In genomic region chr19:34429553-34429952, GRCh38 we compare ENCODE assay signal across 9 cellular contexts. TPM values are rescaled to one million over a fixed set of nuclear protein-coding genes. Genes with fewer than 3 reads are reported as not detected.
DNase-seq lines count a peak whose midpoint lies in the region; ATAC-seq, FAIRE-seq and TF ChIP-seq lines count a peak whose summit lies in the region.
"Had no signal": no experiment of that assay in that cellular context is flagged by ENCODE, and none has a peak within 500 bp of the region (broad histone marks: within the 10 kb centered on the region; RNA-seq: fewer than 3 reads in every experiment).

No MANE protein-coding gene starts in this region.

- in situ Hi-C loops in GM12878 (cut with MboI): no loop called here

- no peak for ATAC-seq in GM12878
- no peak for ATAC-seq in memory B cell (ENCODE audit: low read depth)
- no peak for ATAC-seq in HG02623 (IDR thresholded peaks at IDR 0.05; ENCODE audit: unreplicated experiment)

- H2AFZ ChIP-seq in GM12878 (ENCODE audit: control insufficient read depth, low read depth, low read length): no peak overlapping the region

- SMC1A ChIA-PET in GM12878 (lab: Charles Lee; ENCODE audit: uncharacterized antibody, unreplicated experiment): interaction anchor here (0.7 to 1.2 kb wide), 4 partner anchors 18 to 93 kb away, joined by 3 to 6 read pairs (median 4); no protein-coding TSS in a partner anchor

- FAIRE-seq in GM12878 (lab: Jason Lieb, UNC): no peak

- TF ChIP-seq POLR2A in GM12878 (IDR thresholded peaks at IDR 0.05; ENCODE audit: low read depth, low read length): no peak

- 33% methylated on average over 9 of the region's 9 CpGs for WGBS in GM12878 (ENCODE audit: insufficient coverage, insufficient replicate concordance, low lambda C conversion rate, missing lambda C conversion rate)
- WGBS in urinary bladder: 72% methylated on average over 9 of the region's 9 CpGs

- TF ChIP-seq EP300 in GM12878 (IDR thresholded peaks at IDR 0.05; ENCODE audit: borderline replicate concordance in 1 of 2, control insufficient read depth in 1 of 2, low read depth in 2 of 2, low read length in 2 of 2): no peak

- H3K36me3 ChIP-seq in GM12878 (ENCODE audit: control insufficient read depth in 2 of 2, insufficient read depth in 2 of 2, low read length in 1 of 2) (peaks cover 2 to 3% of the 10 kb centered on the region in 2 experiments; a peak in 2 of 4 replicates), urinary bladder (ENCODE audit: insufficient read depth) (no peaks in the 10 kb centered on the region)

- no peak overlapping the region for H3K27ac Mint-ChIP-seq in activated naive CD4-positive, alpha-beta T cell treated with anti-CD3 and anti-CD28 coated beads, Interleukin-2, amount 50 U/mL, for 24 hours
- H3K27ac Mint-ChIP-seq in memory B cell: peak overlapping the region; percentile 86
- peak overlapping the region in 1 of 7 donors; percentile 50 for H3K27ac Mint-ChIP-seq in CD14-positive monocyte

- TF ChIP-seq RAD21 in GM12878 (IDR thresholded peaks at IDR 0.05; ENCODE audit: insufficient read depth, low read depth, low read length): no peak

- H3K9me3 Mint-ChIP-seq in activated naive CD4-positive, alpha-beta T cell treated with anti-CD3 and anti-CD28 coated beads, Interleukin-2, amount 50 U/mL, for 24 hours: no peaks in the 10 kb centered on the region
- H3K9me3 Mint-ChIP-seq in memory B cell (no peaks in the 10 kb centered on the region), CD14-positive monocyte (no peaks in the 10 kb centered on the region)

- no TSS peak for BruUV-seq in GM12878 (replicated peaks; lab: Mats Ljungman, UMichigan)

- no peaks in the 10 kb centered on the region; the same call in 1 of the 2 replicates for H4K20me1 ChIP-seq in GM12878 (ENCODE audit: control insufficient read depth, insufficient read depth)

- TF ChIP-seq CTCF in GM12878 (IDR thresholded peaks at IDR 0.05 in 2 of 3, conservative IDR thresholded peaks at IDR 0.05 in 1 of 3; ENCODE audit: control insufficient read depth in 2 of 3, extremely low read depth in 1 of 3, insufficient read depth in 1 of 3, low read depth in 3 of 3, low read length in 3 of 3) (no peak), CD14-positive monocyte (IDR thresholded peaks at IDR 0.05) (no peak)

- no peaks in the 10 kb centered on the region for H3K4me1 ChIP-seq in GM12878 (ENCODE audit: control insufficient read depth, insufficient read depth, low read length)
- H3K4me1 ChIP-seq in urinary bladder (ENCODE audit: insufficient read depth): peaks cover 2% of the 10 kb centered on the region

- H3K36me3 Mint-ChIP-seq in activated naive CD4-positive, alpha-beta T cell treated with anti-CD3 and anti-CD28 coated beads, Interleukin-2, amount 50 U/mL, for 24 hours: peaks cover 13% of the 10 kb centered on the region
- peaks cover 4% of the 10 kb centered on the region for H3K36me3 Mint-ChIP-seq in memory B cell
- peaks cover 22 to 26% of the 10 kb centered on the region in 2 donors for H3K36me3 Mint-ChIP-seq in CD14-positive monocyte

- H3K27me3 ChIP-seq in GM12878 (replicated peaks in 1 of 2; ENCODE audit: control insufficient read depth in 2 of 2, insufficient read depth in 2 of 2, low read length in 1 of 2): no peaks in the 10 kb centered on the region

- CTCF ChIA-PET in GM12878 (lab: Yijun Ruan, JAX): interaction anchor here (1.2 to 1.7 kb wide), 11 partner anchors 12 to 85 kb away, joined by 3 to 13 read pairs (median 6); no protein-coding TSS in a partner anchor

- H3K79me2 ChIP-seq in GM12878 (ENCODE audit: control insufficient read depth, insufficient read depth, low read length): peaks cover 55% of the 10 kb centered on the region

- peak overlapping the region; percentile 88 for H3K9ac ChIP-seq in GM12878 (ENCODE audit: control insufficient read depth, insufficient read depth, low read length)

- H3K4me2 ChIP-seq in GM12878 (ENCODE audit: control insufficient read depth, insufficient read depth): peak overlapping the region; percentile 36

- H3K4me1 Mint-ChIP-seq in activated naive CD4-positive, alpha-beta T cell treated with anti-CD3 and anti-CD28 coated beads, Interleukin-2, amount 50 U/mL, for 24 hours: peaks cover 44% of the 10 kb centered on the region
- H3K4me1 Mint-ChIP-seq in memory B cell (peaks cover 18% of the 10 kb centered on the region), CD14-positive monocyte (peaks cover 24% of the 10 kb centered on the region)

- peak overlapping the region; percentile 85; the same call in 1 of the 2 replicates for H3K27ac ChIP-seq in GM12878 (ENCODE audit: control insufficient read depth, insufficient read depth)
- H3K27ac ChIP-seq in urinary bladder (ENCODE audit: low read depth): no peak overlapping the region

- H3K9me3 ChIP-seq in GM12878 (replicated peaks; ENCODE audit: control insufficient read depth, insufficient read depth, low read length): no peaks in the 10 kb centered on the region

- no peaks in the 10 kb centered on the region for H3K27me3 Mint-ChIP-seq in activated naive CD4-positive, alpha-beta T cell treated with anti-CD3 and anti-CD28 coated beads, Interleukin-2, amount 50 U/mL, for 24 hours
- no peaks in the 10 kb centered on the region for H3K27me3 Mint-ChIP-seq in memory B cell
- peaks cover 0 to 2% (median 0%) of the 10 kb centered on the region in 3 donors for H3K27me3 Mint-ChIP-seq in CD14-positive monocyte (ENCODE audit: low read depth in 3 of 3)

- H3K4me3 ChIP-seq in GM12878 (peak overlapping the region; percentile 86), urinary bladder (ENCODE audit: low read depth, low read length) (peak overlapping the region; percentile 4)

- intact Hi-C loops in GM12878 (cut with micrococcal nuclease; ENCODE audit: unreplicated experiment) (loop anchor here (2.0 to 10.0 kb wide), 2 partner anchors 25 to 245 kb away; partner anchors contain the start of gene PDCD2L), CD14-positive monocyte (cut with micrococcal nuclease) (loop anchor here (2.0 to 10.0 kb wide), 2 partner anchors 71 to 1455 kb away; partner anchors contain the start of genes CEP89 (in 1 of the 2) and FAAP24 (in 1 of the 2))

- POLR2A ChIA-PET in GM12878 (lab: Charles Lee): interaction anchor here (1.2 to 1.4 kb wide), 2 partner anchors 15 to 70 kb away, joined by 3 read pairs; no protein-coding TSS in a partner anchor

- no peak for DNase-seq in activated naive CD4-positive, alpha-beta T cell treated with Interleukin-2 at 50 U/mL for 16 hours
- DNase-seq in GM12878 (ENCODE audit: low read depth, low spot score) (no peak), memory B cell (ENCODE audit: low spot score in 2 of 2) (no peak), dedifferentiated amniotic fluid mesenchymal stem cell (ENCODE audit: extremely low spot score) (no peak), CD14-positive monocyte (ENCODE audit: low spot score) (no peak)
- DNase-seq: T-helper 9 cell had no signal

- RAD21 ChIA-PET in GM12878 (lab: Charles Lee; ENCODE audit: unreplicated experiment): interaction anchor here (1.4 to 1.7 kb wide), 2 partner anchors 59 to 70 kb away, joined by 3 to 6 read pairs; no protein-coding TSS in a partner anchor

- peak overlapping the region; percentile 95 for H3K4me3 Mint-ChIP-seq in activated naive CD4-positive, alpha-beta T cell treated with anti-CD3 and anti-CD28 coated beads, Interleukin-2, amount 50 U/mL, for 24 hours
- H3K4me3 Mint-ChIP-seq in memory B cell: peak overlapping the region; percentile 46
- H3K4me3 Mint-ChIP-seq in CD14-positive monocyte: peak overlapping the region in 1 of 2 donors; percentile 12

RNA-seq across cellular contexts. Expression of gene UBA2, which starts 1.4 kb away (rescaled TPM):
- total RNA-seq in GM12878 (2013; cell fraction: nucleolus; rRNA removed): 87.5 and 121 TPM in 2 replicates
- total RNA-seq in GM12878 (2014; rRNA removed) (80.0 and 103 TPM in 2 replicates), GM12878 (2014; rRNA removed; fragmentation: Illumina TruSeq; extraction: Trizol) (129 and 137 TPM in 2 replicates), GM12878 (2021) (96.3 and 104 TPM in 2 replicates), urinary bladder (119 TPM)
- 57.9 TPM for polyA plus RNA-seq in GM12878 (2011; ENCODE audit: low read depth)
- polyA plus RNA-seq in GM12878 (2011; rRNA removed) (237 and 372 TPM in 2 replicates), GM12878 (2014; fragmentation: Illumina TruSeq; extraction: Trizol) (117 and 145 TPM in 2 replicates), GM12878 (2014; fragmentation: Nextera tagmentation; extraction: Ambion mirVana) (10 to 100 TPM; 50.6 to 54.2 TPM), GM12878 (2014; rRNA removed) (99.7 and 113 TPM in 2 replicates), GM12878 (2016; fragmentation: Nextera tagmentation; extraction: Ambion mirVana) (100 to 1,000 TPM in 1 of 2 experiments, 10 to 100 TPM in 1; 98.5 to 122 TPM), urinary bladder (75.2 TPM), CD14-positive monocyte (10 to 100 TPM; 42.7 to 52.1 TPM)
- polyA plus RNA-seq in GM12878 (2011; cell fraction: cytosol; rRNA removed): 117 and 164 TPM in 2 replicates
- polyA plus RNA-seq in GM12878 (2011; cell fraction: nucleus; rRNA removed): 86.3 and 92.6 TPM in 2 replicates
- 80.0 and 118 TPM in 2 replicates for polyA plus RNA-seq in GM12878 (2012)
- polyA minus RNA-seq in GM12878 (2011; rRNA and poly(A)+ RNA removed): 220 and 320 TPM in 2 replicates
- polyA minus RNA-seq in GM12878 (2011; cell fraction: cytosol; rRNA and poly(A)+ RNA removed): 93.0 and 117 TPM in 2 replicates
- 29.6 and 34.7 TPM in 2 replicates for polyA minus RNA-seq in GM12878 (2011; cell fraction: nucleus; rRNA and poly(A)+ RNA removed)

RNA-seq across cellular contexts. Expression of gene PDCD2L, which starts 25.4 kb away (rescaled TPM):
- total RNA-seq in GM12878 (2013; cell fraction: nucleolus; rRNA removed): 19.9 and 25.0 TPM in 2 replicates
- total RNA-seq in GM12878 (2014; rRNA removed) (34.3 and 36.5 TPM in 2 replicates), GM12878 (2014; rRNA removed; fragmentation: Illumina TruSeq; extraction: Trizol) (27.0 and 31.0 TPM in 2 replicates), GM12878 (2021) (28.0 and 29.9 TPM in 2 replicates), urinary bladder (8.1 TPM)
- 14.1 TPM for polyA plus RNA-seq in GM12878 (2011; ENCODE audit: low read depth)
- polyA plus RNA-seq in GM12878 (2011; rRNA removed) (41.3 and 47.9 TPM in 2 replicates), GM12878 (2014; fragmentation: Illumina TruSeq; extraction: Trizol) (12.2 and 18.2 TPM in 2 replicates), GM12878 (2014; fragmentation: Nextera tagmentation; extraction: Ambion mirVana) (10 to 100 TPM in 1 of 2 experiments, 1 to 10 TPM in 1; 7.2 to 19.1 TPM), GM12878 (2014; rRNA removed) (32.2 and 32.5 TPM in 2 replicates), GM12878 (2016; fragmentation: Nextera tagmentation; extraction: Ambion mirVana) (10 to 100 TPM; 25.7 to 25.8 TPM), urinary bladder (13.0 TPM), CD14-positive monocyte (1 to 10 TPM; 4.9 to 5.0 TPM)
- polyA plus RNA-seq in GM12878 (2011; cell fraction: cytosol; rRNA removed): 36.8 and 44.3 TPM in 2 replicates
- polyA plus RNA-seq in GM12878 (2011; cell fraction: nucleus; rRNA removed): 21.6 and 28.4 TPM in 2 replicates
- polyA plus RNA-seq in GM12878 (2012): 15.9 and 18.3 TPM in 2 replicates
- polyA minus RNA-seq in GM12878 (2011; rRNA and poly(A)+ RNA removed): 32.1 and 36.2 TPM in 2 replicates
- polyA minus RNA-seq in GM12878 (2011; cell fraction: cytosol; rRNA and poly(A)+ RNA removed): 8.7 and 11.1 TPM in 2 replicates
- polyA minus RNA-seq in GM12878 (2011; cell fraction: nucleus; rRNA and poly(A)+ RNA removed): 5.7 and 10.2 TPM in 2 replicates

RNA-seq across cellular contexts. Expression of gene WTIP, which starts 52.0 kb away (rescaled TPM):
- total RNA-seq in GM12878 (2013; cell fraction: nucleolus; rRNA removed): 1.0 and 1.2 TPM in 2 replicates
- total RNA-seq in GM12878 (2014; rRNA removed) (0.16 and 0.45 TPM in 2 replicates), GM12878 (2014; rRNA removed; fragmentation: Illumina TruSeq; extraction: Trizol) (0.13 and 0.28 TPM in 2 replicates), GM12878 (2021) (0.32 and 0.59 TPM in 2 replicates), urinary bladder (23.1 TPM)
- polyA plus RNA-seq in GM12878 (2011; ENCODE audit: low read depth): 0.08 TPM
- polyA plus RNA-seq in GM12878 (2011; rRNA removed) (0.58 and 0.77 TPM in 2 replicates), GM12878 (2014; fragmentation: Illumina TruSeq; extraction: Trizol) (0.05 and 0.16 TPM in 2 replicates), GM12878 (2014; fragmentation: Nextera tagmentation; extraction: Ambion mirVana) (not detected), GM12878 (2014; rRNA removed) (0.12 and 0.76 TPM in 2 replicates), GM12878 (2016; fragmentation: Nextera tagmentation; extraction: Ambion mirVana) (under 1 TPM; 0.06 to 0.17 TPM), urinary bladder (10.5 TPM), CD14-positive monocyte (not detected)
- 0.51 and 0.59 TPM in 2 replicates for polyA plus RNA-seq in GM12878 (2011; cell fraction: cytosol; rRNA removed)
- polyA plus RNA-seq in GM12878 (2011; cell fraction: nucleus; rRNA removed): 1.2 and 1.3 TPM in 2 replicates
- 0.14 and 0.56 TPM in 2 replicates for polyA plus RNA-seq in GM12878 (2012)
- polyA minus RNA-seq in GM12878 (2011; rRNA and poly(A)+ RNA removed): 1.1 and 2.4 TPM in 2 replicates
- polyA minus RNA-seq in GM12878 (2011; cell fraction: cytosol; rRNA and poly(A)+ RNA removed): 0.42 TPM in 1 of 2 replicates, not detected in the other
- polyA minus RNA-seq in GM12878 (2011; cell fraction: nucleus; rRNA and poly(A)+ RNA removed): 0.12 and 0.29 TPM in 2 replicates
